24 cellular contexts compared by ENCODE assay signal in the genomic region with DNA sequence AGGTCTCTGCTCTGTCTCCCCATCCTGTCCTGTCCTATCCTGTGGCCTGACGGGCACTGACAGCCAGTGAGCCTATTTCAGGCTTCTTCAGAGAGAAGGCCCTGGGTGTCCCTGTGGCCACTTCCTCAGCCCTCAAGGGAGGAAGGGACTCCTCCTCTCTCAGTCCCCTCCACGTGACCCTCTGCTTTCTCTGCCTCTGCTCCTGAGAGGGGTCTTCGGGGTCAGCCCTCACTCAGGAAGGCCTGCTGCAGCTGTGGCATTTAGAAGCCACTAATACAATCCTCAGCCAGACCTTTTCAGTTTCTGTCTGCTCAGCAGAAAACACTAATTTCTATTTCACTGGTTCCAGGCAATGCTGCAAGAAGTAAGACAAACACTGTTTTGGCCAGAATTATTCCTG. TPM values are rescaled to one million over a fixed set of nuclear protein-coding genes. Genes with fewer than 3 reads are reported as not detected.
DNase-seq lines count a peak whose midpoint lies in the region; ATAC-seq, FAIRE-seq and TF ChIP-seq lines count a peak whose summit lies in the region.
"Had no signal": no experiment of that assay in that cellular context is flagged by ENCODE, and none has a peak within 500 bp of the region (broad histone marks: within the 10 kb centered on the region; RNA-seq: fewer than 3 reads in every experiment).

No MANE protein-coding gene starts in this region.

- BruUV-seq in K562 (replicated peaks; lab: Mats Ljungman, UMichigan): no TSS peak

- no peak overlapping the region for H3K4me3 ChIP-seq in K562
- H3K4me3 ChIP-seq: smooth muscle cell, testis had no signal

- H3K27me3 ChIP-seq in K562 (ENCODE audit: control insufficient read depth in 2 of 2, insufficient read depth in 2 of 2, low read length in 2 of 2): peaks cover 10 to 63% of the 10 kb centered on the region in 2 experiments
- H3K27me3 ChIP-seq: testis had no signal

- no peak overlapping the region for H3K27ac ChIP-seq in K562 (ENCODE audit: extremely low read depth, low read depth, low read length)
- H3K27ac ChIP-seq: testis had no signal

- ATAC-seq in GM19351 (IDR thresholded peaks at IDR 0.05; ENCODE audit: unreplicated experiment) (peak; percentile 40), HG02798 (IDR thresholded peaks at IDR 0.05; ENCODE audit: poor library complexity, unreplicated experiment) (peak; percentile 24), K562 (no peak)

- no peaks in the 10 kb centered on the region for H3K9me1 ChIP-seq in K562 (ENCODE audit: control insufficient read depth, insufficient read depth, low read length)

- H3K79me2 ChIP-seq in K562 (ENCODE audit: control insufficient read depth, insufficient read depth, low read length): no peaks in the 10 kb centered on the region

- no peak for TF ChIP-seq EP300 in K562 (IDR thresholded peaks at IDR 0.05; ENCODE audit: low read length)

- no peaks in the 10 kb centered on the region for H4K20me1 ChIP-seq in K562 (replicated peaks; ENCODE audit: control insufficient read depth, insufficient read depth, low read length)

- 0% methylated on average over 3 of the region's 3 CpGs for WGBS in K562 (ENCODE audit: insufficient coverage, low coverage, missing lambda C conversion rate)

- TF ChIP-seq CTCF in K562 (IDR thresholded peaks at IDR 0.05 in 2 of 3, conservative IDR thresholded peaks at IDR 0.05 in 1 of 3; ENCODE audit: insufficient read depth in 2 of 3, low read depth in 1 of 3, low read length in 3 of 3): no peak

- H3K9me3 ChIP-seq in K562 (replicated peaks; ENCODE audit: control insufficient read depth, insufficient read depth, low read depth, low read length): no peaks in the 10 kb centered on the region
- H3K9me3 ChIP-seq: testis had no signal

- CTCF ChIA-PET in K562 (lab: Yijun Ruan, JAX; ENCODE audit: low intra/inter-chr PET ratio): no interaction called here

- H2AFZ ChIP-seq in K562 (ENCODE audit: low read depth, low read length): no peak overlapping the region

- POLR2A ChIA-PET in K562 (lab: Yijun Ruan, JAX): no interaction called here

- no peak overlapping the region for H3K4me2 ChIP-seq in K562 (ENCODE audit: insufficient read depth, low read length)
- H3K4me2 ChIP-seq: smooth muscle cell had no signal

- TF ChIP-seq RAD21 in K562 (CRISPR knock-in tag; conservative IDR thresholded peaks at IDR 0.05 in 1 of 2, IDR thresholded peaks at IDR 0.05 in 1 of 2): no peak

- in situ Hi-C loops in K562 (cut with MboI): no loop called here

- no peak overlapping the region for H3K9ac ChIP-seq in K562 (ENCODE audit: insufficient read depth in 1 of 2, low read depth in 2 of 2, low read length in 2 of 2)

- no peak for DNase-seq in K562 (ENCODE audit: extremely low read depth in 1 of 4, low spot score in 3 of 4)
- no peak for DNase-seq in hepatic stellate cell (ENCODE audit: low spot score)
- no peak for DNase-seq in SK-N-DZ (ENCODE audit: low spot score)
- DNase-seq in activated T-cell treated with anti-CD3 and anti-CD28 coated beads, Interleukin-2, amount 50 U/mL, for 1 hour: no peak
- no peak for DNase-seq in NCI-H524 treated with DMSO at 0.1 percent for 48 hours (lab: John Stamatoyannopoulos, UW)
- DNase-seq: activated CD4-positive, alpha-beta memory T cell treated with anti-CD3 and anti-CD28 coated beads for 36 hours; activated naive CD4-positive, alpha-beta T cell treated with Interleukin-2 at 50 U/mL for 16 hours; activated T-cell treated with anti-CD3 and anti-CD28 coated beads for 4 hours; AML-193; amygdala; Calu3; cortex of kidney; H7; KG1; kidney; NCI-H526 treated with DMSO at 0.1 percent for 48 hours; occipital lobe; stimulated activated CD4-positive, alpha-beta T cell treated with anti-CD3 and anti-CD28 coated beads, Interleukin-2, amount 100 ng/mL, for 48 hours; stimulated activated naive CD4-positive, alpha-beta T cell; testis had no signal

- H3K4me1 ChIP-seq in K562 (replicated peaks in 1 of 2; ENCODE audit: control insufficient read depth in 2 of 2, insufficient read depth in 2 of 2, low read length in 2 of 2): no peaks in the 10 kb centered on the region
- H3K4me1 ChIP-seq: testis had no signal

- TF ChIP-seq POLR2A in K562 (conservative IDR thresholded peaks at IDR 0.05): no peak

- H3K36me3 ChIP-seq in K562 (ENCODE audit: control insufficient read depth, insufficient read depth, low read length): no peaks in the 10 kb centered on the region

- intact Hi-C loops in K562 (cut with micrococcal nuclease): no loop called here

- no peak for FAIRE-seq in K562 (lab: Jason Lieb, UNC)
- FAIRE-seq: endometrium, kidney had no signal

TF ChIP-seq in K562, 482 proteins besides CTCF, POLR2A, EP300 and RAD21:
- no peak for TF ChIP-seq PCBP2 (IDR thresholded peaks at IDR 0.05; ENCODE audit: low read depth, low read length, poor library complexity, severe bottlenecking)
- TF ChIP-seq C11orf30 (IDR thresholded peaks at IDR 0.05; ENCODE audit: low read depth): peak; percentile 82
- TF ChIP-seq, protein P1, sequence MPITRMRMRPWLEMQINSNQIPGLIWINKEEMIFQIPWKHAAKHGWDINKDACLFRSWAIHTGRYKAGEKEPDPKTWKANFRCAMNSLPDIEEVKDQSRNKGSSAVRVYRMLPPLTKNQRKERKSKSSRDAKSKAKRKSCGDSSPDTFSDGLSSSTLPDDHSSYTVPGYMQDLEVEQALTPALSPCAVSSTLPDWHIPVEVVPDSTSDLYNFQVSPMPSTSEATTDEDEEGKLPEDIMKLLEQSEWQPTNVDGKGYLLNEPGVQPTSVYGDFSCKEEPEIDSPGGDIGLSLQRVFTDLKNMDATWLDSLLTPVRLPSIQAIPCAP (CRISPR knock-in tag; IDR thresholded peaks at IDR 0.05; ENCODE audit: borderline replicate concordance): no peak
- TF ChIP-seq, protein P2, sequence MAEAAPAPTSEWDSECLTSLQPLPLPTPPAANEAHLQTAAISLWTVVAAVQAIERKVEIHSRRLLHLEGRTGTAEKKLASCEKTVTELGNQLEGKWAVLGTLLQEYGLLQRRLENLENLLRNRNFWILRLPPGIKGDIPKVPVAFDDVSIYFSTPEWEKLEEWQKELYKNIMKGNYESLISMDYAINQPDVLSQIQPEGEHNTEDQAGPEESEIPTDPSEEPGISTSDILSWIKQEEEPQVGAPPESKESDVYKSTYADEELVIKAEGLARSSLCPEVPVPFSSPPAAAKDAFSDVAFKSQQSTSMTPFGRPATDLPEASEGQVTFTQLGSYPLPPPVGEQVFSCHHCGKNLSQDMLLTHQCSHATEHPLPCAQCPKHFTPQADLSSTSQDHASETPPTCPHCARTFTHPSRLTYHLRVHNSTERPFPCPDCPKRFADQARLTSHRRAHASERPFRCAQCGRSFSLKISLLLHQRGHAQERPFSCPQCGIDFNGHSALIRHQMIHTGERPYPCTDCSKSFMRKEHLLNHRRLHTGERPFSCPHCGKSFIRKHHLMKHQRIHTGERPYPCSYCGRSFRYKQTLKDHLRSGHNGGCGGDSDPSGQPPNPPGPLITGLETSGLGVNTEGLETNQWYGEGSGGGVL (CRISPR knock-in tag; IDR thresholded peaks at IDR 0.05): no peak
- TF ChIP-seq ZNF354B (CRISPR knock-in tag; IDR thresholded peaks at IDR 0.05): no peak
- TF ChIP-seq CHD4 (IDR thresholded peaks at IDR 0.05; ENCODE audit: insufficient read depth, insufficient replicate concordance, low read depth, low read length, poor library complexity, severe bottlenecking): no peak
- TF ChIP-seq MAFK (IDR thresholded peaks at IDR 0.05; ENCODE audit: low read length): peak; percentile 65
- peak; percentile 74 for TF ChIP-seq MAFF (IDR thresholded peaks at IDR 0.05; ENCODE audit: low read length)
- peak; percentile 84 for TF ChIP-seq MAFG (tag; conservative IDR thresholded peaks at IDR 0.05)
- peak; percentile 88 for TF ChIP-seq ZNF316 (IDR thresholded peaks at IDR 0.05)

RNA-seq across cellular contexts. Expression of a gene that starts 43.6 kb away (rescaled TPM):
- 21.7 and 44.9 TPM in 2 replicates for total RNA-seq in K562 (2011; cell fraction: chromatin; rRNA removed; ENCODE audit: low replicate concordance)
- 14.7 and 15.8 TPM in 2 replicates for total RNA-seq in K562 (2011; cell fraction: nucleolus; rRNA removed)
- total RNA-seq in K562 (2011; cell fraction: nucleoplasm; rRNA removed): 33.9 and 53.1 TPM in 2 replicates
- total RNA-seq in K562 (2014; rRNA removed): 6.4 and 8.4 TPM in 2 replicates
- total RNA-seq in K562 (2014; rRNA removed; fragmentation: Illumina TruSeq; extraction: Trizol): 10.7 and 11.4 TPM in 2 replicates
- total RNA-seq in K562 (2015; rRNA removed; fragmentation: Illumina TruSeq; extraction: Trizol): 10.4 and 11.2 TPM in 2 replicates
- total RNA-seq in K562 (2021): 13.9 and 16.0 TPM in 2 replicates
- polyA plus RNA-seq in K562 (2011; rRNA removed): 7.7 and 9.0 TPM in 2 replicates
- polyA plus RNA-seq in K562 (2011; cell fraction: cytosol; rRNA removed): 5.0 and 6.0 TPM in 2 replicates
- polyA plus RNA-seq in K562 (2011; cell fraction: nucleus; rRNA removed): 8.2 and 8.4 TPM in 2 replicates
- 6.9 and 8.4 TPM in 2 replicates for polyA plus RNA-seq in K562 (2012)
- polyA plus RNA-seq in K562 (2014; fragmentation: Illumina TruSeq; extraction: Trizol): 8.2 and 9.1 TPM in 2 replicates
- polyA plus RNA-seq in K562 (2014; fragmentation: Nextera tagmentation; extraction: Ambion mirVana): 1 to 10 TPM; 3.1 to 5.4 TPM
- polyA plus RNA-seq in K562 (2014; rRNA removed): 7.2 TPM in 2 replicates
- 25.5 and 30.0 TPM in 2 replicates for polyA minus RNA-seq in K562 (2011; rRNA and poly(A)+ RNA removed)
- 8.7 and 10.9 TPM in 2 replicates for polyA minus RNA-seq in K562 (2011; cell fraction: cytosol; rRNA and poly(A)+ RNA removed)
- 13.2 and 23.4 TPM in 2 replicates for polyA minus RNA-seq in K562 (2011; cell fraction: nucleus; rRNA and poly(A)+ RNA removed)
- polyA plus RNA-seq in SK-N-DZ (2014; cell fraction: cytosol; rRNA removed): 6.4 and 7.0 TPM in 2 replicates
- 5.3 and 9.6 TPM in 2 replicates for polyA plus RNA-seq in SK-N-DZ (2014; cell fraction: nucleus; rRNA removed)
